Comparison of ENCODE assay signal across 22 cellular contexts in genomic region chr12:20508962-20509361, GRCh38.
DNase-seq lines count a peak whose midpoint lies in the region; ATAC-seq, FAIRE-seq and TF ChIP-seq lines count a peak whose summit lies in the region.
"Had no signal": no experiment of that assay in that cellular context is flagged by ENCODE, and none has a peak within 500 bp of the region (broad histone marks: within the 10 kb centered on the region; RNA-seq: fewer than 3 reads in every experiment).

No MANE protein-coding gene starts in this region.

- no peak for FAIRE-seq in A549 (lab: Jason Lieb, UNC)

- POLR2A ChIA-PET in A549 (lab: Yijun Ruan, JAX), result no interaction called here

- peak overlapping the region; percentile 78 to 87 for H3K27ac ChIP-seq in A549
- peak overlapping the region; percentile 53 for H3K27ac ChIP-seq in left ventricle myocardium inferior (replicated peaks)
- H3K27ac ChIP-seq: KMS-11, Peyer's patch had no signal

- TF ChIP-seq RAD21 in A549 (conservative IDR thresholded peaks at IDR 0.05 in 1 of 2, IDR thresholded peaks at IDR 0.05 in 1 of 2), result no peak

- H3K4me3 ChIP-seq in A549, result no peak overlapping the region
- no peak overlapping the region for H3K4me3 ChIP-seq in BE2C (ENCODE audit: low read depth, low read length)
- no peak overlapping the region for H3K4me3 ChIP-seq in left ventricle myocardium inferior
- H3K4me3 ChIP-seq: GM23338, Peyer's patch had no signal

- intact Hi-C loops in left ventricle myocardium inferior (cut with micrococcal nuclease), result no loop called here

- ATAC-seq in A549 (peak in 1 of 2 experiments; percentile 22; a peak in 1 of 6 replicates), GM19023 (IDR thresholded peaks at IDR 0.05; ENCODE audit: unreplicated experiment) (no peak), HG03521 (IDR thresholded peaks at IDR 0.05; ENCODE audit: unreplicated experiment) (no peak)
- ATAC-seq: GM23338, T-cell had no signal

- 86% methylated on average over 5 of the region's 5 CpGs for WGBS in A549 (ENCODE audit: missing lambda C conversion rate)

- H3K4me2 ChIP-seq in A549, result peak overlapping the region; percentile 41
- H3K4me2 ChIP-seq: GM23338, KMS-11 had no signal

- DNase-seq in A549 (ENCODE audit: low read depth in 1 of 2, low spot score in 1 of 2) (no peak), BE2C (peak; percentile 46), NCI-H82 treated with DMSO at 0.1 percent for 48 hours (lab: John Stamatoyannopoulos, UW; ENCODE audit: unreplicated experiment) (peak; percentile 88), left ventricle myocardium inferior (no peak), nucleus accumbens (lab: John Stamatoyannopoulos, UW) (no peak)
- DNase-seq: CD8-positive, alpha-beta memory T cell; DMS79 treated with DMSO at 0.1 percent for 48 hours; H9; MM.1S; NCI-H1417; NCI-H1694; NCI-H2029 treated with DMSO at 0.1 percent for 48 hours; NCI-H2171 treated with DMSO at 0.1 percent for 48 hours; NCI-H345; NCI-H510A treated with DMSO at 0.1 percent for 48 hours; OCI-M1; Peyer's patch; T-cell had no signal

- peaks cover 65% of the 10 kb centered on the region for H3K4me1 ChIP-seq in A549
- peaks cover 4% of the 10 kb centered on the region; the same call in 1 of the 2 replicates for H3K4me1 ChIP-seq in BE2C
- peaks cover 85% of the 10 kb centered on the region for H3K4me1 ChIP-seq in left ventricle myocardium inferior
- H3K4me1 ChIP-seq: Peyer's patch had no signal

- H3K36me3 ChIP-seq in BE2C (no peaks in the 10 kb centered on the region), left ventricle myocardium inferior (no peaks in the 10 kb centered on the region)

- no peak for TF ChIP-seq POLR2A in A549 (IDR thresholded peaks at IDR 0.05; ENCODE audit: low read length)

- H3K27me3 ChIP-seq in BE2C (no peaks in the 10 kb centered on the region), left ventricle myocardium inferior (ENCODE audit: low read depth) (no peaks in the 10 kb centered on the region)
- H3K27me3 ChIP-seq: Peyer's patch had no signal

- CTCF ChIA-PET in A549 (lab: Yijun Ruan, JAX), result interaction anchor here (0.5 to 1.7 kb wide), 3 partner anchors 15 to 32 kb away, joined by 3 to 5 read pairs (median 4); no protein-coding TSS in a partner anchor

- TF ChIP-seq CTCF in A549 (IDR thresholded peaks at IDR 0.05) (no peak), BE2C (IDR thresholded peaks at IDR 0.05; ENCODE audit: low read depth, low read length) (no peak), left ventricle myocardium inferior (IDR thresholded peaks at IDR 0.05; ENCODE audit: borderline replicate concordance) (no peak)

- H3K9me3 ChIP-seq in A549, result no peaks in the 10 kb centered on the region
- H3K9me3 ChIP-seq in BE2C, result no peaks in the 10 kb centered on the region
- no peaks in the 10 kb centered on the region for H3K9me3 ChIP-seq in left ventricle myocardium inferior (replicated peaks)
- H3K9me3 ChIP-seq: Peyer's patch had no signal

- no peak for TF ChIP-seq EP300 in A549 (IDR thresholded peaks at IDR 0.05)

TF ChIP-seq in A549, 52 proteins besides CTCF, POLR2A, EP300 and RAD21:
- TF ChIP-seq HEYL (CRISPR knock-in tag; IDR thresholded peaks at IDR 0.05), result no peak
- no peak for TF ChIP-seq RCOR1 (IDR thresholded peaks at IDR 0.05; ENCODE audit: low read depth, low read length)
- no peak for TF ChIP-seq CHD4 (IDR thresholded peaks at IDR 0.05; ENCODE audit: borderline replicate concordance)
- TF ChIP-seq MAX (IDR thresholded peaks at IDR 0.05), result no peak
- no peak for TF ChIP-seq HOXB5 (CRISPR knock-in tag; IDR thresholded peaks at IDR 0.05)
- TF ChIP-seq BHLHE40 (IDR thresholded peaks at IDR 0.05; ENCODE audit: low read depth, low read length), result no peak
- no peak for TF ChIP-seq POLR2AphosphoS2 (conservative IDR thresholded peaks at IDR 0.05; ENCODE audit: low read length)
- no peak for TF ChIP-seq FOSB (CRISPR knock-in tag; IDR thresholded peaks at IDR 0.05)
- TF ChIP-seq FOXS1 (CRISPR knock-in tag; IDR thresholded peaks at IDR 0.05), result no peak
- TF ChIP-seq CHD2 (IDR thresholded peaks at IDR 0.05; ENCODE audit: low read length, partially characterized antibody), result no peak
- no peak for TF ChIP-seq HDAC2 (IDR thresholded peaks at IDR 0.05)
- no peak for TF ChIP-seq FOSL2 (IDR thresholded peaks at IDR 0.05)
- no peak for TF ChIP-seq FOSL2 (CRISPR knock-in tag; IDR thresholded peaks at IDR 0.05)
- no peak for TF ChIP-seq KDM5A (IDR thresholded peaks at IDR 0.05)
- no peak for TF ChIP-seq USF2 (IDR thresholded peaks at IDR 0.05)
- TF ChIP-seq E2F6 (IDR thresholded peaks at IDR 0.05; ENCODE audit: borderline replicate concordance, low read depth), result no peak
- no peak for TF ChIP-seq PBX3 (IDR thresholded peaks at IDR 0.05)
- no peak for TF ChIP-seq CBX2 (IDR thresholded peaks at IDR 0.05; ENCODE audit: borderline replicate concordance, low read depth)
- TF ChIP-seq ATOH8 (CRISPR knock-in tag; IDR thresholded peaks at IDR 0.05; ENCODE audit: low read depth), result no peak

Comparison
In these comparisons a context has a peak if more than half of its experiments do, and no peak if none do; other contexts are left out.
1. DNase-seq: peak in BE2C (single experiment) and NCI-H82 treated with DMSO at 0.1 percent for 48 hours (single experiment); none in A549 (0 of 2), left ventricle myocardium inferior (single experiment) and nucleus accumbens (0 of 56).